In the genomic region with DNA sequence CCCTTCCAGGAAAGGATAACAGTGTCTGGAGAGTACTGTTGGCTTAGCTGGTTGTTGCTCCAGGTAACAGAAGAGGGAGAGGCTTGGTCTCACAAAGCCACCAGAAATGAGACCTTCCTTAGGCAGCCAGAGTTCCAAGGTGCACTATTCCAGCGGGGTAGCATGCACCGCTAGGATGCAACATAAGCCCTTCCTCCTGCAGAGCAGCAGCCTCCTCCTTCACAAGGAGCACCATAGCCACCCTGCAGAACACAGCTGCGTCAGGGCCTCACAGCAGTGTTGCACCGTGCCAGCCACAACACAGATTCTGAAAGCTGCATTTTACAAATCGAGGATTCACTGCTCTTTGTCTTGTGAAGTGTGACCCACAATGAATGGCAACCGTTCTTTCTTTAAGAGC, we compare ENCODE assay signal across 1 cellular context.
TF ChIP-seq lines count a peak whose summit lies in the region.

No MANE protein-coding gene starts in this region.

TF ChIP-seq in IMR-90, 13 proteins besides CTCF, POLR2A, EP300 and RAD21:
- TF ChIP-seq MXI1 (IDR thresholded peaks at IDR 0.05; ENCODE audit: borderline replicate concordance, low read depth, low read length): no peak
- TF ChIP-seq, protein P1, sequence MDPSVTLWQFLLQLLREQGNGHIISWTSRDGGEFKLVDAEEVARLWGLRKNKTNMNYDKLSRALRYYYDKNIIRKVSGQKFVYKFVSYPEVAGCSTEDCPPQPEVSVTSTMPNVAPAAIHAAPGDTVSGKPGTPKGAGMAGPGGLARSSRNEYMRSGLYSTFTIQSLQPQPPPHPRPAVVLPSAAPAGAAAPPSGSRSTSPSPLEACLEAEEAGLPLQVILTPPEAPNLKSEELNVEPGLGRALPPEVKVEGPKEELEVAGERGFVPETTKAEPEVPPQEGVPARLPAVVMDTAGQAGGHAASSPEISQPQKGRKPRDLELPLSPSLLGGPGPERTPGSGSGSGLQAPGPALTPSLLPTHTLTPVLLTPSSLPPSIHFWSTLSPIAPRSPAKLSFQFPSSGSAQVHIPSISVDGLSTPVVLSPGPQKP (IDR thresholded peaks at IDR 0.05; ENCODE audit: borderline replicate concordance, low read depth, low read length): no peak
- TF ChIP-seq MAZ (IDR thresholded peaks at IDR 0.05; ENCODE audit: borderline replicate concordance, low read depth, low read length): no peak
